In genomic region chr7:66747385-66748126, GRCh38 we compare ENCODE assay signal across 17 cellular contexts. TPM values are rescaled to one million over a fixed set of nuclear protein-coding genes. Genes with fewer than 3 reads are reported as not detected.
A peak's percentile ranks its signal among the peaks of the same experiment; 100 is the strongest.
DNase-seq lines count a peak whose midpoint lies in the region; ATAC-seq and TF ChIP-seq lines count a peak whose summit lies in the region.
"Had no signal": no experiment of that assay in that cellular context is flagged by ENCODE, and none has a peak within 500 bp of the region (broad histone marks: within the 10 kb centered on the region; RNA-seq: fewer than 3 reads in every experiment).

No MANE protein-coding gene starts in this region.

- no peak for TF ChIP-seq POLR2A in HCT116 (IDR thresholded peaks at IDR 0.05; ENCODE audit: borderline replicate concordance, extremely low read depth, insufficient read depth, insufficient read length)
- TF ChIP-seq POLR2A in GM18505 (IDR thresholded peaks at IDR 0.05; ENCODE audit: borderline replicate concordance, extremely low read depth, insufficient read depth, insufficient read length), result no peak

- no peaks in the 10 kb centered on the region for H3K9me2 ChIP-seq in HCT116 (ENCODE audit: insufficient read depth)

- DNase-seq in HCT116 (ENCODE audit: low read depth, low spot score), result no peak
- DNase-seq in choroid plexus epithelial cell (ENCODE audit: low read depth), result peak; percentile 33
- no peak for DNase-seq in nephron progenitor cell
- DNase-seq in NCI-H2081 (lab: John Stamatoyannopoulos, UW), result no peak
- DNase-seq in H4 (ENCODE audit: low spot score), result no peak
- DNase-seq: activated CD4-positive, alpha-beta T cell treated with anti-CD3 and anti-CD28 coated beads for 4 hours; cerebellar nuclear complex; mammary epithelial cell; NCI-H146 had no signal

- peaks cover 12% of the 10 kb centered on the region for H3K4me1 Mint-ChIP-seq in nephron progenitor cell

- H3K9ac ChIP-seq in BLaER1, result no peak overlapping the region
- H3K9ac ChIP-seq in HCT116 (ENCODE audit: low read length), result no peak overlapping the region

- H3K9me3 ChIP-seq in BLaER1 (no peaks in the 10 kb centered on the region), HCT116 (ENCODE audit: control insufficient read depth in 1 of 2, insufficient read depth in 1 of 2, low read depth in 1 of 2, low read length in 2 of 2) (no peaks in the 10 kb centered on the region)
- H3K9me3 ChIP-seq: thoracic aorta had no signal

- BruUV-seq in HCT116 (replicated peaks; lab: Mats Ljungman, UMichigan), result TSS peak; percentile 5

- H3K27me3 Mint-ChIP-seq in nephron progenitor cell (ENCODE audit: low read depth, poor library complexity), result peaks cover 4% of the 10 kb centered on the region

- H3K4me3 ChIP-seq in BLaER1 (no peak overlapping the region), HCT116 (replicated peaks in 1 of 2; ENCODE audit: low read depth in 1 of 2, low read length in 2 of 2) (no peak overlapping the region), choroid plexus epithelial cell (ENCODE audit: low read depth, low read length) (no peak overlapping the region)
- H3K4me3 ChIP-seq: K562, thoracic aorta had no signal

- H3K27me3 ChIP-seq in BLaER1 (no peaks in the 10 kb centered on the region), HCT116 (ENCODE audit: insufficient read depth, low read length) (no peaks in the 10 kb centered on the region)

- no peak overlapping the region for H2AFZ ChIP-seq in HCT116 (ENCODE audit: low read depth, low read length, poor library complexity, severe bottlenecking)

- H3K4me1 ChIP-seq in BLaER1 (peaks cover 29% of the 10 kb centered on the region), HCT116 (ENCODE audit: control insufficient read depth in 1 of 2, insufficient read depth in 2 of 2, low read length in 2 of 2) (peaks cover 0 to 4% of the 10 kb centered on the region in 2 experiments; a peak in 2 of 4 replicates)

- TF ChIP-seq CTCF in HCT116 (IDR thresholded peaks at IDR 0.05 in 2 of 3, conservative IDR thresholded peaks at IDR 0.05 in 1 of 3; ENCODE audit: borderline replicate concordance in 1 of 3, insufficient read depth in 1 of 3, low read depth in 2 of 3, low read length in 2 of 3), result no peak
- no peak for TF ChIP-seq CTCF in choroid plexus epithelial cell (conservative IDR thresholded peaks at IDR 0.05; ENCODE audit: low read depth, low read length)
- TF ChIP-seq CTCF in nephron progenitor cell (IDR thresholded peaks at IDR 0.05), result no peak

- peak overlapping the region; percentile 1 for H3K27ac Mint-ChIP-seq in nephron progenitor cell
- H3K27ac Mint-ChIP-seq: activated naive CD4-positive, alpha-beta T cell treated with anti-CD3 and anti-CD28 coated beads, Interleukin-2, amount 50 U/mL, for 72 hours; T-helper 2 cell treated with Interferon-gamma antibody and Interleukin-4, amounts not matched to agents 5 μg/mL and 100 μg/mL, for 36 hours had no signal

- RAD21 ChIA-PET in HCT116 (lab: Charles Lee; ENCODE audit: low non-redundant PET in 1 of 2, low total read pairs in 2 of 2, uncharacterized antibody in 2 of 2, unreplicated experiment in 2 of 2), result no interaction called here

- H3K79me2 ChIP-seq in HCT116 (ENCODE audit: insufficient read depth, low read length), result peaks cover 95% of the 10 kb centered on the region

- no peak overlapping the region for H3K27ac ChIP-seq in BLaER1
- no peak overlapping the region for H3K27ac ChIP-seq in HCT116 (ENCODE audit: low read depth, low read length)
- H3K27ac ChIP-seq: thoracic aorta had no signal

- H3K36me3 ChIP-seq in BLaER1 (peaks cover 11% of the 10 kb centered on the region; the same call in 1 of the 2 replicates), HCT116 (ENCODE audit: control insufficient read depth in 1 of 2, insufficient read depth in 2 of 2, low read length in 2 of 2) (no peaks in the 10 kb centered on the region)
- H3K36me3 ChIP-seq: thoracic aorta had no signal

- no peak for TF ChIP-seq RAD21 in HCT116 (IDR thresholded peaks at IDR 0.05; ENCODE audit: low read depth)

- no peak for ATAC-seq in HCT116
- ATAC-seq in GM18505 (IDR thresholded peaks at IDR 0.05; ENCODE audit: unreplicated experiment), result no peak
- no peak for ATAC-seq in HG02938 (IDR thresholded peaks at IDR 0.05; ENCODE audit: unreplicated experiment)
- ATAC-seq: activated naive CD4-positive, alpha-beta T cell treated with anti-CD3 and anti-CD28 coated beads, Interleukin-2, amount 50 U/mL, for 72 hours; K562; Right ventricle myocardium inferior had no signal

- H3K9me3 Mint-ChIP-seq in nephron progenitor cell, result no peaks in the 10 kb centered on the region
- H3K9me3 Mint-ChIP-seq: activated naive CD4-positive, alpha-beta T cell treated with anti-CD3 and anti-CD28 coated beads, Interleukin-2, amount 50 U/mL, for 72 hours; T-helper 2 cell treated with Interferon-gamma antibody and Interleukin-4, amounts not matched to agents 5 μg/mL and 100 μg/mL, for 36 hours had no signal

- H4K20me1 ChIP-seq in BLaER1 (peaks cover 99% of the 10 kb centered on the region), HCT116 (ENCODE audit: insufficient read depth) (no peaks in the 10 kb centered on the region)

- POLR2A ChIA-PET in HCT116 (lab: Charles Lee), result no interaction called here

- H3K4me2 ChIP-seq in BLaER1, result peak overlapping the region; percentile 37; the same call in 1 of the 2 replicates
- H3K4me2 ChIP-seq in HCT116 (ENCODE audit: low read length), result no peak overlapping the region

- no peak overlapping the region for H3K4me3 Mint-ChIP-seq in nephron progenitor cell
- H3K4me3 Mint-ChIP-seq: T-helper 2 cell treated with Interferon-gamma antibody and Interleukin-4, amounts not matched to agents 5 μg/mL and 100 μg/mL, for 36 hours had no signal

- intact Hi-C loops in HCT116 (cut with micrococcal nuclease), result no loop called here

- peaks cover 12% of the 10 kb centered on the region for H3K36me3 Mint-ChIP-seq in nephron progenitor cell (ENCODE audit: low read depth)
- H3K36me3 Mint-ChIP-seq: activated naive CD4-positive, alpha-beta T cell treated with anti-CD3 and anti-CD28 coated beads, Interleukin-2, amount 50 U/mL, for 72 hours had no signal

- CTCF ChIA-PET in HCT116 (lab: Charles Lee), result no interaction called here

TF ChIP-seq in HCT116, 20 proteins besides CTCF, POLR2A, EP300 and RAD21:
- TF ChIP-seq POLR2AphosphoS5 (IDR thresholded peaks at IDR 0.05; ENCODE audit: low read depth, low read length), result no peak
- no peak for TF ChIP-seq FOSL1 (IDR thresholded peaks at IDR 0.05; ENCODE audit: low read depth)
- no peak for TF ChIP-seq ELF1 (IDR thresholded peaks at IDR 0.05; ENCODE audit: borderline replicate concordance, low read depth)
- TF ChIP-seq ZBTB33 (IDR thresholded peaks at IDR 0.05; ENCODE audit: extremely low read depth, insufficient replicate concordance, low read length), result no peak
- no peak for TF ChIP-seq SRF (IDR thresholded peaks at IDR 0.05; ENCODE audit: low read depth)
- TF ChIP-seq, protein P1, sequence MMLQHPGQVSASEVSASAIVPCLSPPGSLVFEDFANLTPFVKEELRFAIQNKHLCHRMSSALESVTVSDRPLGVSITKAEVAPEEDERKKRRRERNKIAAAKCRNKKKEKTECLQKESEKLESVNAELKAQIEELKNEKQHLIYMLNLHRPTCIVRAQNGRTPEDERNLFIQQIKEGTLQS (IDR thresholded peaks at IDR 0.05), result no peak
- TF ChIP-seq YY1 (IDR thresholded peaks at IDR 0.05; ENCODE audit: extremely low read depth, insufficient replicate concordance, low read depth, low read length), result no peak
- TF ChIP-seq EGR1 (IDR thresholded peaks at IDR 0.05; ENCODE audit: low read depth), result no peak
- TF ChIP-seq JUND (IDR thresholded peaks at IDR 0.05), result no peak
- TF ChIP-seq TCF7L2 (IDR thresholded peaks at IDR 0.05; ENCODE audit: borderline replicate concordance, extremely low read depth, insufficient read depth, insufficient read length), result no peak
TF ChIP-seq in HCT116: peak in this region for 0.

RNA-seq across cellular contexts. Expression of gene RABGEF1, which starts 7.0 kb away (rescaled TPM):
- 22.9 TPM for total RNA-seq in HCT116 (2021; ENCODE audit: unreplicated experiment)
- 15.0 and 17.4 TPM in 2 replicates for polyA plus RNA-seq in HCT116 (2012)
- total RNA-seq in H4 (2014; rRNA removed; shearing (Covaris generic)), result 28.2 and 34.0 TPM in 2 replicates
